ENCODE assay signal across 1 cellular context in the genomic region with DNA sequence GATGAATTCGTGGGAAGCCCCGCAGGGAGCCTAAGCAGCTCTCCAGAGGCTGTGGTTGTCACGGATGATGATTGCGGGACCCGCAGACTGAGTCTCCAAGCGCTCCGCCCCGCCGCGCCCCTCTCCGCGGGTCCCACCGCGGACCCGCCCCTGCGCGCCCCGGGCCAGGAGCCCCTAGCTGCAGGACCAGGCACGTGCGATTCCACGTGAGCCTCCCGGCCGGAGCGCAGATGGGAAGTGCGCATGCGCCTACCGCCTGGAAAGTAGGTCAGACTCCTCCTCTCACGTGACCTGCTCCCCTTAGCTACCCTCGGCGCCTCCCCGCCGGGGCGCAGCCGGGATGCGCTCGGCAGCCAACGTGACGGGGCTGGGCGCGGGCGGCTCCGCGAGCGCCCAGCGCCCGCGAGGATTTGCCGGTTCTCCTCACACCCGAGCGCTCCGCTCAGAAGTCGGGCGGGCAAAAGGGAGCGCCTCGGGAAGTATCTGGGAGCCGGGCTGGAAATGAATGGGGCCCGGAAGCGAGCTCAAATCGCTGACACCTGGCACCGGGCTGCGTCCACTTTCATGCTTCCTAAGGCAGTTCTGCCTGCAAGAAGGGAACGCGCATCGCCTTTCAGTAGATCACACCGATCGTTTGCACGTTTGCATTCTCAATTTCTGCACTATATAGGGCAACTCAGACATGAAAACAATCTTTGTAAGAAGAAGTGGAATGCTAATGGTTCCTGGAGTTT.
TF ChIP-seq lines count a peak whose summit lies in the region.

No MANE protein-coding gene starts in this region.

TF ChIP-seq in K562, 482 proteins besides CTCF, POLR2A, EP300 and RAD21 (continued from another document and continues in another):
- TF ChIP-seq, protein P1, sequence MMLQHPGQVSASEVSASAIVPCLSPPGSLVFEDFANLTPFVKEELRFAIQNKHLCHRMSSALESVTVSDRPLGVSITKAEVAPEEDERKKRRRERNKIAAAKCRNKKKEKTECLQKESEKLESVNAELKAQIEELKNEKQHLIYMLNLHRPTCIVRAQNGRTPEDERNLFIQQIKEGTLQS (IDR thresholded peaks at IDR 0.05), result no peak
- TF ChIP-seq, protein P1 (CRISPR knock-in tag; conservative IDR thresholded peaks at IDR 0.05), result peak; percentile 54; the same call in 1 of the 2 replicates
- TF ChIP-seq NFXL1 (CRISPR knock-in tag; IDR thresholded peaks at IDR 0.05) (no peak), KLF6 (CRISPR knock-in tag; IDR thresholded peaks at IDR 0.05; ENCODE audit: borderline replicate concordance) (no peak), GMEB1 (CRISPR knock-in tag; IDR thresholded peaks at IDR 0.05) (0 out of 2 replicates have a peak, but pooled peaks have one; percentile 24), ZNF134 (CRISPR knock-in tag; conservative IDR thresholded peaks at IDR 0.05) (no peak), KAT8 (IDR thresholded peaks at IDR 0.05; ENCODE audit: low read depth) (no peak), NFE2L1 (tag; IDR thresholded peaks at IDR 0.05; ENCODE audit: borderline replicate concordance, low read depth) (no peak), SREBF2 (CRISPR knock-in tag; IDR thresholded peaks at IDR 0.05) (no peak), DACH1 (IDR thresholded peaks at IDR 0.05; ENCODE audit: partially characterized antibody) (no peak), KDM4B (IDR thresholded peaks at IDR 0.05; ENCODE audit: borderline replicate concordance in 2 of 2, low read depth in 1 of 2) (no peak), FOSL1 (tag; conservative IDR thresholded peaks at IDR 0.05) (no peak), ZZZ3 (IDR thresholded peaks at IDR 0.05) (no peak), CREBBP (IDR thresholded peaks at IDR 0.05; ENCODE audit: low read depth, low read length) (no peak), ATF6 (CRISPR knock-in tag; IDR thresholded peaks at IDR 0.05) (0 out of 2 replicates have a peak, but pooled peaks have one; percentile 83), NKRF (IDR thresholded peaks at IDR 0.05; ENCODE audit: borderline replicate concordance) (no peak), RCOR1 (IDR thresholded peaks at IDR 0.05; ENCODE audit: borderline replicate concordance in 1 of 2, low read depth in 2 of 2, low read length in 2 of 2) (0 out of 4 replicates have a peak, but pooled peaks of 1 of the 2 experiments have one; percentile 17), SMAD1 (IDR thresholded peaks at IDR 0.05; ENCODE audit: low read depth, low read length, partially characterized antibody) (no peak), TAF7 (tag; IDR thresholded peaks at IDR 0.05) (no peak), ZHX1 (conservative IDR thresholded peaks at IDR 0.05; ENCODE audit: low read length) (no peak), TEAD2 (tag; IDR thresholded peaks at IDR 0.05) (no peak), RBM14 (IDR thresholded peaks at IDR 0.05; ENCODE audit: borderline replicate concordance, insufficient read depth, low read depth, low read length) (no peak), ZNF707 (CRISPR knock-in tag; conservative IDR thresholded peaks at IDR 0.05) (no peak), YY1 (IDR thresholded peaks at IDR 0.05; ENCODE audit: borderline replicate concordance in 1 of 3, control insufficient read depth in 1 of 3, extremely low read depth in 1 of 3, insufficient read depth in 3 of 3, insufficient read length in 1 of 3, insufficient replicate concordance in 2 of 3, low read depth in 1 of 3, low read length in 2 of 3) (no peak), CCNT2 (IDR thresholded peaks at IDR 0.05; ENCODE audit: borderline replicate concordance, extremely low read depth, insufficient read length, low read depth, low read length) (peak; percentile 66), STAT5A (IDR thresholded peaks at IDR 0.05; ENCODE audit: borderline replicate concordance, low read length) (no peak), RNF219 (CRISPR knock-in tag; IDR thresholded peaks at IDR 0.05) (no peak), ZNF583 (CRISPR knock-in tag; IDR thresholded peaks at IDR 0.05) (no peak), RFX1 (IDR thresholded peaks at IDR 0.05) (no peak), ADNP (tag; IDR thresholded peaks at IDR 0.05) (no peak), ZNF239 (CRISPR knock-in tag; IDR thresholded peaks at IDR 0.05) (no peak), ATF7 (IDR thresholded peaks at IDR 0.05) (0 out of 2 replicates have a peak, but pooled peaks have one; percentile 31), E2F3 (CRISPR knock-in tag; IDR thresholded peaks at IDR 0.05) (no peak), PHF8 (IDR thresholded peaks at IDR 0.05; ENCODE audit: borderline replicate concordance, low read length) (peak; percentile 33; the same call in 1 of the 2 replicates), MTA1 (IDR thresholded peaks at IDR 0.05; ENCODE audit: borderline replicate concordance) (no peak), NONO (IDR thresholded peaks at IDR 0.05; ENCODE audit: low read depth in 2 of 2, low read length in 1 of 2) (no peak), SMARCE1 (IDR thresholded peaks at IDR 0.05) (no peak), HSF4 (CRISPR knock-in tag; IDR thresholded peaks at IDR 0.05; ENCODE audit: borderline replicate concordance) (no peak), HEY1 (CRISPR knock-in tag; IDR thresholded peaks at IDR 0.05; ENCODE audit: borderline replicate concordance) (no peak), GATAD2B (IDR thresholded peaks at IDR 0.05; ENCODE audit: borderline replicate concordance) (no peak), ZKSCAN1 (IDR thresholded peaks at IDR 0.05; ENCODE audit: low read depth, low read length) (0 out of 2 replicates have a peak, but pooled peaks have one; percentile 23), FOXP1 (CRISPR knock-in tag; IDR thresholded peaks at IDR 0.05) (peak; percentile 87), ARID3B (CRISPR knock-in tag; IDR thresholded peaks at IDR 0.05; ENCODE audit: borderline replicate concordance) (no peak), BCOR (IDR thresholded peaks at IDR 0.05) (no peak), ZNF184 (CRISPR knock-in tag; IDR thresholded peaks at IDR 0.05) (no peak), NUFIP1 (IDR thresholded peaks at IDR 0.05; ENCODE audit: partially characterized antibody) (no peak), CEBPB (tag; IDR thresholded peaks at IDR 0.05) (no peak), MXD1 (CRISPR knock-in tag; IDR thresholded peaks at IDR 0.05; ENCODE audit: borderline replicate concordance, poor library complexity, severe bottlenecking) (no peak), OTX1 (CRISPR knock-in tag; IDR thresholded peaks at IDR 0.05) (no peak), SAFB2 (IDR thresholded peaks at IDR 0.05; ENCODE audit: borderline replicate concordance, low read depth, low read length, severe bottlenecking) (no peak), EHMT2 (IDR thresholded peaks at IDR 0.05) (no peak)
- TF ChIP-seq, protein P2, sequence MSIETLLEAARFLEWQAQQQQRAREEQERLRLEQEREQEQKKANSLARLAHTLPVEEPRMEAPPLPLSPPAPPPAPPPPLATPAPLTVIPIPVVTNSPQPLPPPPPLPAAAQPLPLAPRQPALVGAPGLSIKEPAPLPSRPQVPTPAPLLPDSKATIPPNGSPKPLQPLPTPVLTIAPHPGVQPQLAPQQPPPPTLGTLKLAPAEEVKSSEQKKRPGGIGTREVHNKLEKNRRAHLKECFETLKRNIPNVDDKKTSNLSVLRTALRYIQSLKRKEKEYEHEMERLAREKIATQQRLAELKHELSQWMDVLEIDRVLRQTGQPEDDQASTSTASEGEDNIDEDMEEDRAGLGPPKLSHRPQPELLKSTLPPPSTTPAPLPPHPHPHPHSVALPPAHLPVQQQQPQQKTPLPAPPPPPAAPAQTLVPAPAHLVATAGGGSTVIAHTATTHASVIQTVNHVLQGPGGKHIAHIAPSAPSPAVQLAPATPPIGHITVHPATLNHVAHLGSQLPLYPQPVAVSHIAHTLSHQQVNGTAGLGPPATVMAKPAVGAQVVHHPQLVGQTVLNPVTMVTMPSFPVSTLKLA (conservative IDR thresholded peaks at IDR 0.05), result peak; percentile 98
